ENCODE assay signal across 16 cellular contexts in genomic region chr3:65884072-65884471, GRCh38.
DNase-seq lines count a peak whose midpoint lies in the region; ATAC-seq and TF ChIP-seq lines count a peak whose summit lies in the region.
"Had no signal": no experiment of that assay in that cellular context is flagged by ENCODE, and none has a peak within 500 bp of the region (broad histone marks: within the 10 kb centered on the region; RNA-seq: fewer than 3 reads in every experiment).

No MANE protein-coding gene starts in this region.

- DNase-seq in DMS53 (lab: John Stamatoyannopoulos, UW) (peak; percentile 35), SK-N-MC (ENCODE audit: low read depth, low spot score) (no peak), left colon (no peak), trophoblast cell (no peak), NCI-H526 treated with DMSO at 0.1 percent for 48 hours (lab: John Stamatoyannopoulos, UW) (no peak), NCI-H2196 (lab: John Stamatoyannopoulos, UW; ENCODE audit: unreplicated experiment) (no peak), left ventricle myocardium inferior (no peak)
- DNase-seq: activated CD4-positive, alpha-beta T cell treated with anti-CD3 and anti-CD28 coated beads, Interleukin-2, amount 10 ng/mL, durations not matched to agents 24 days and 14 days; activated naive CD8-positive, alpha-beta T cell treated with anti-CD3 and anti-CD28 coated beads, Interleukin-2, amount 50 U/mL, for 24 hours; activated T-cell treated with anti-CD3 and anti-CD28 coated beads, Interleukin-2, amount 50 U/mL, for 4 hours; DMS 273 treated with DMSO at 0.1 percent for 48 hours; NCI-H2227 treated with DMSO at 0.1 percent for 48 hours; substantia nigra had no signal

- no peak overlapping the region for H3K4ac ChIP-seq in trophoblast cell (ENCODE audit: low read depth, low read length)

- H3K4me1 ChIP-seq in trophoblast cell (ENCODE audit: control insufficient read depth in 1 of 2, insufficient read depth in 2 of 2, low read length in 2 of 2) (no peaks in the 10 kb centered on the region), left ventricle myocardium inferior (peaks cover 52% of the 10 kb centered on the region)

- no peak overlapping the region for H2BK5ac ChIP-seq in trophoblast cell (ENCODE audit: low read depth, low read length, poor library complexity)

- H3K18ac ChIP-seq in trophoblast cell (ENCODE audit: low read length), result no peak overlapping the region

- H3K79me1 ChIP-seq in trophoblast cell (ENCODE audit: low read length), result no peaks in the 10 kb centered on the region

- H3K9me3 ChIP-seq in SK-N-MC (ENCODE audit: low read depth, low read length), result no peaks in the 10 kb centered on the region
- no peaks in the 10 kb centered on the region for H3K9me3 ChIP-seq in trophoblast cell (ENCODE audit: insufficient read depth, low read depth, low read length)
- no peaks in the 10 kb centered on the region for H3K9me3 ChIP-seq in left ventricle myocardium inferior (replicated peaks)
- H3K9me3 ChIP-seq: esophagus muscularis mucosa had no signal

- H3K14ac ChIP-seq in trophoblast cell (ENCODE audit: low read length), result no peak overlapping the region

- H4K12ac ChIP-seq in trophoblast cell (ENCODE audit: low read depth, low read length), result no peak overlapping the region

- H2BK120ac ChIP-seq in trophoblast cell (ENCODE audit: insufficient read depth, low read length, poor library complexity), result no peak overlapping the region

- H3K4me3 ChIP-seq in SK-N-MC (peak overlapping the region; percentile 45), trophoblast cell (ENCODE audit: low read depth, low read length) (no peak overlapping the region), left ventricle myocardium inferior (no peak overlapping the region)
- H3K4me3 ChIP-seq: esophagus muscularis mucosa, GM23338 had no signal

- ATAC-seq in left colon (peak; percentile 92), HG03571 (IDR thresholded peaks at IDR 0.05; ENCODE audit: unreplicated experiment) (no peak)
- ATAC-seq: activated naive CD8-positive, alpha-beta T cell treated with anti-CD3 and anti-CD28 coated beads, Interleukin-2, amount 50 U/mL, for 24 hours; activated T-cell treated with anti-CD3 and anti-CD28 coated beads, Interleukin-2, amount 50 U/mL, for 4 hours; GM23338 had no signal

- H2AFZ ChIP-seq in trophoblast cell (ENCODE audit: insufficient read depth, low read length, poor library complexity), result no peak overlapping the region
- H2AFZ ChIP-seq: GM23338 had no signal

- H3K36me3 ChIP-seq in SK-N-MC (ENCODE audit: insufficient read depth, low read length) (no peaks in the 10 kb centered on the region), trophoblast cell (ENCODE audit: control insufficient read depth in 1 of 2, insufficient read depth in 2 of 2, low read length in 2 of 2) (no peaks in the 10 kb centered on the region), left ventricle myocardium inferior (no peaks in the 10 kb centered on the region)
- H3K36me3 ChIP-seq: esophagus muscularis mucosa had no signal

- intact Hi-C loops in left colon (cut with DNase I, micrococcal nuclease), result no loop called here
- intact Hi-C loops in left ventricle myocardium inferior (cut with micrococcal nuclease), result no loop called here

- H3K4me2 ChIP-seq in trophoblast cell (ENCODE audit: low read length), result no peak overlapping the region
- H3K4me2 ChIP-seq: GM23338 had no signal

- H3K27ac ChIP-seq in SK-N-MC, result peak overlapping the region; percentile 83; the same call in 1 of the 2 replicates
- H3K27ac ChIP-seq in trophoblast cell (ENCODE audit: low read depth, low read length), result no peak overlapping the region
- no peak overlapping the region for H3K27ac ChIP-seq in left ventricle myocardium inferior (replicated peaks)
- H3K27ac ChIP-seq: esophagus muscularis mucosa had no signal

- H4K91ac ChIP-seq in trophoblast cell (ENCODE audit: low read depth, low read length), result no peak overlapping the region

- H2BK12ac ChIP-seq in trophoblast cell (ENCODE audit: low read length), result no peak overlapping the region

- no peak overlapping the region for H4K8ac ChIP-seq in trophoblast cell (ENCODE audit: low read depth, low read length)

- no peak overlapping the region for H3K23ac ChIP-seq in trophoblast cell (ENCODE audit: low read length)

- TF ChIP-seq CTCF in left ventricle myocardium inferior (IDR thresholded peaks at IDR 0.05; ENCODE audit: borderline replicate concordance), result no peak

- H3K9ac ChIP-seq in SK-N-MC (ENCODE audit: insufficient read length) (no peak overlapping the region), trophoblast cell (ENCODE audit: low read length) (no peak overlapping the region)

- H2AK5ac ChIP-seq in trophoblast cell (ENCODE audit: low read length), result peak overlapping the region; percentile 29

- no peaks in the 10 kb centered on the region for H3K79me2 ChIP-seq in trophoblast cell (ENCODE audit: control insufficient read depth, insufficient read depth, low read length, poor library complexity)

- H3K27me3 ChIP-seq in trophoblast cell (ENCODE audit: insufficient read depth, low read length), result no peaks in the 10 kb centered on the region
- no peaks in the 10 kb centered on the region for H3K27me3 ChIP-seq in left ventricle myocardium inferior (ENCODE audit: low read depth)
- H3K27me3 ChIP-seq: esophagus muscularis mucosa had no signal

- no CpG with 5 or more reads among the region's 4 CpGs for WGBS in trophoblast cell (ENCODE audit: extremely low coverage, insufficient coverage, insufficient read length)
